ENCODE assay signal across 12 cellular contexts in genomic region chr20:49290608-49291191, GRCh38. TPM values are rescaled to one million over a fixed set of nuclear protein-coding genes. Genes with fewer than 3 reads are reported as not detected.
DNase-seq lines count a peak whose midpoint lies in the region; ATAC-seq and TF ChIP-seq lines count a peak whose summit lies in the region.
"Had no signal": no experiment of that assay in that cellular context is flagged by ENCODE, and none has a peak within 500 bp of the region (broad histone marks: within the 10 kb centered on the region; RNA-seq: fewer than 3 reads in every experiment).

No MANE protein-coding gene starts in this region.

- peaks cover 7 to 31% (median 9%) of the 10 kb centered on the region in 3 donors for H3K9me3 Mint-ChIP-seq in IgD-negative memory B cell
- peaks cover 19% of the 10 kb centered on the region for H3K9me3 Mint-ChIP-seq in activated T-helper 2 cell treated with anti-CD3 and anti-CD28 coated beads, Interferon-gamma antibody, Interleukin-2, Interleukin-4, amounts not matched to agents 10 μg/mL and 5 μg/mL and 100 μg/mL, durations not matched to agents 14 hours and 24 hours and 36 hours
- no peaks in the 10 kb centered on the region for H3K9me3 Mint-ChIP-seq in neural crest cell

- H3K4me3 Mint-ChIP-seq in IgD-negative memory B cell, result peak overlapping the region in 1 of 4 donors; percentile 72
- no peak overlapping the region for H3K4me3 Mint-ChIP-seq in activated T-helper 2 cell treated with anti-CD3 and anti-CD28 coated beads, Interferon-gamma antibody, Interleukin-2, Interleukin-4, amounts not matched to agents 10 μg/mL and 5 μg/mL and 100 μg/mL, durations not matched to agents 14 hours and 24 hours and 36 hours (ENCODE audit: low read depth)
- H3K4me3 Mint-ChIP-seq in neural crest cell, result peak overlapping the region; percentile 61

- no peak overlapping the region for H3K27ac ChIP-seq in substantia nigra (ENCODE audit: low read depth, low read length, poor library complexity, severe bottlenecking)
- H3K27ac ChIP-seq: testis had no signal

- intact Hi-C loops in activated T-helper 2 cell treated with anti-CD3 and anti-CD28 coated beads, Interferon-gamma antibody, Interleukin-2, Interleukin-4, amounts not matched to agents 10 μg/mL and 5 μg/mL and 100 μg/mL, durations not matched to agents 14 hours and 24 hours and 36 hours (cut with micrococcal nuclease), result no loop called here
- intact Hi-C loops in Right ventricle myocardium superior (cut with DNase I), result no loop called here

- H3K27me3 Mint-ChIP-seq in IgD-negative memory B cell (no peaks in the 10 kb centered on the region), neural crest cell (ENCODE audit: low read depth) (peaks cover 8% of the 10 kb centered on the region)
- no peaks in the 10 kb centered on the region for H3K27me3 Mint-ChIP-seq in activated T-helper 2 cell treated with anti-CD3 and anti-CD28 coated beads, Interferon-gamma antibody, Interleukin-2, Interleukin-4, amounts not matched to agents 10 μg/mL and 5 μg/mL and 100 μg/mL, durations not matched to agents 14 hours and 24 hours and 36 hours (ENCODE audit: low read depth)

- H3K36me3 Mint-ChIP-seq in IgD-negative memory B cell (peaks cover 50% of the 10 kb centered on the region), neural crest cell (ENCODE audit: low read depth) (peaks cover 54% of the 10 kb centered on the region)
- H3K36me3 Mint-ChIP-seq in activated T-helper 2 cell treated with anti-CD3 and anti-CD28 coated beads, Interferon-gamma antibody, Interleukin-2, Interleukin-4, amounts not matched to agents 10 μg/mL and 5 μg/mL and 100 μg/mL, durations not matched to agents 14 hours and 24 hours and 36 hours (ENCODE audit: low read depth), result peaks cover 92% of the 10 kb centered on the region

- DNase-seq in DMS53 (lab: John Stamatoyannopoulos, UW), result peak; percentile 37
- no peak for DNase-seq in DMS53 treated with DMSO at 0.1 percent for 48 hours (lab: John Stamatoyannopoulos, UW; ENCODE audit: unreplicated experiment)
- DNase-seq in activated T-helper 2 cell treated with anti-CD3 and anti-CD28 coated beads, Interferon-gamma antibody, Interleukin-2, Interleukin-4, amounts not matched to agents 10 μg/mL and 5 μg/mL and 100 μg/mL, durations not matched to agents 14 hours and 24 hours and 36 hours (ENCODE audit: low spot score), result no peak
- DNase-seq in neural crest cell (ENCODE audit: low read depth, low spot score), result no peak
- no peak for DNase-seq in NCI-H345 (lab: John Stamatoyannopoulos, UW)
- DNase-seq in substantia nigra (lab: John Stamatoyannopoulos, UW), result no peak
- DNase-seq in Right ventricle myocardium superior, result no peak
- DNase-seq: 8988T, DMS79, NCI-H1417, testis had no signal

- H3K4me1 Mint-ChIP-seq in IgD-negative memory B cell, result peaks cover 9 to 31% (median 17%) of the 10 kb centered on the region in 3 donors
- H3K4me1 Mint-ChIP-seq in activated T-helper 2 cell treated with anti-CD3 and anti-CD28 coated beads, Interferon-gamma antibody, Interleukin-2, Interleukin-4, amounts not matched to agents 10 μg/mL and 5 μg/mL and 100 μg/mL, durations not matched to agents 14 hours and 24 hours and 36 hours (ENCODE audit: low read depth), result peaks cover 19% of the 10 kb centered on the region
- peaks cover 38% of the 10 kb centered on the region for H3K4me1 Mint-ChIP-seq in neural crest cell

- no peak for ATAC-seq in Right ventricle myocardium superior (ENCODE audit: poor library complexity)

- TF ChIP-seq CTCF in neural crest cell (conservative IDR thresholded peaks at IDR 0.05), result no peak

- H3K27ac Mint-ChIP-seq in IgD-negative memory B cell (peak overlapping the region; percentile 11 to 87 (median 68)), neural crest cell (ENCODE audit: unreplicated experiment) (no peak overlapping the region)
- peak overlapping the region; percentile 17 for H3K27ac Mint-ChIP-seq in activated T-helper 2 cell treated with anti-CD3 and anti-CD28 coated beads, Interferon-gamma antibody, Interleukin-2, Interleukin-4, amounts not matched to agents 10 μg/mL and 5 μg/mL and 100 μg/mL, durations not matched to agents 14 hours and 24 hours and 36 hours

RNA-seq across cellular contexts. Expression of gene ZNFX1, which starts 12.8 kb away (rescaled TPM):
- polyA plus RNA-seq in IgD-negative memory B cell, result 45.2 TPM
- total RNA-seq in activated T-helper 2 cell treated with anti-CD3 and anti-CD28 coated beads, Interferon-gamma antibody, Interleukin-2, Interleukin-4, amounts not matched to agents 10 μg/mL and 5 μg/mL and 100 μg/mL, durations not matched to agents 14 hours and 24 hours and 36 hours, result 49.3 and 51.0 TPM in 2 replicates
- 10.0 and 10.4 TPM in 2 replicates for total RNA-seq in neural crest cell
- 19.8 TPM for total RNA-seq in Right ventricle myocardium superior
